Comparison of ENCODE assay signal across 27 cellular contexts in the genomic region with DNA sequence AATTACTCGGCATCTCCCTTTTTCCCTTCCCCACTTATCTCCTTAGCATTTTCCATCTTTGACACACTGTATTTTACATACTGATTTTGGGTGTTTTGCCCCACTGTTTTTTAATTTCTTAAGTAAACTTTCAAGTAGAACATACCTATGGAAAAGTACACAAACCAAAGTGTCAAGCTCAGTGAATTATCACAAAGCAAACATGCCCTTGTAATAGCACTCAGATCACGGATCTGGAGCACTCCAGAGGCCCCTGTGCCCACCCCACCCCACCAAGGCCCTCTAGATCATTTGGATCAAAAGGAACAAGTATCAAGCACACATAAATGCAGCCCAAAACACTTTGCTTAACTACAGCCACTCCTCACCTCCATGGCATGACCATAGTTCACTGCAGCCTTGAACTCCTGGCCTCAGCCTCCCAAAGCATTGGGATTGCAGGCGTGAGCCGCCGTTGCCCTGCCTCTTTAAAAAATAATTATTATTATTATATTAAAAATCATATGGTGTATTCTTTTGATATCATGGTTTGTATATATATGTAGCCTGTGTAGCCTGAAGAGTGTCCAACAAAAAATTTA. TPM values are rescaled to one million over a fixed set of nuclear protein-coding genes. Genes with fewer than 3 reads are reported as not detected.
"Had no signal": no experiment of that assay in that cellular context is flagged by ENCODE, and none has a peak within 500 bp of the region (broad histone marks: within the 10 kb centered on the region; RNA-seq: fewer than 3 reads in every experiment).

No MANE protein-coding gene starts in this region.

- H3K27me3 Mint-ChIP-seq: activated naive CD8-positive, alpha-beta T cell treated with anti-CD3 and anti-CD28 coated beads for 36 hours had no signal

- H3K4me3 ChIP-seq: cardiac muscle cell, dorsolateral prefrontal cortex, prostate gland, right atrium auricular region, skin epidermis had no signal

- H3K27me3 ChIP-seq: cardiac muscle cell, right atrium auricular region had no signal

- H3K27ac ChIP-seq: cardiac muscle cell, dorsolateral prefrontal cortex, epithelial cell of prostate, prostate gland, right atrium auricular region, skin epidermis had no signal

- DNase-seq: activated CD4-positive, alpha-beta T cell treated with anti-CD3 and anti-CD28 coated beads, Interleukin-2, amount 10 ng/mL, durations not matched to agents 24 days and 14 days; activated CD4-positive, CD25-positive, alpha-beta regulatory T cell; activated CD8-positive, alpha-beta T cell treated with anti-CD3 and anti-CD28 coated beads for 36 hours; activated naive CD4-positive, alpha-beta T cell; activated naive CD8-positive, alpha-beta T cell treated with anti-CD3 and anti-CD28 coated beads for 36 hours; activated T-cell treated with anti-CD3 and anti-CD28 coated beads, Interleukin-2, amount 50 U/mL, for 1 hour; amniotic stem cell; endodermal cell; foreskin fibroblast; kidney; stimulated activated CD4-positive, alpha-beta T cell treated with anti-CD3 and anti-CD28 coated beads, Interleukin-4, amount 100 ng/mL, for 1 hour; stimulated activated naive CD8-positive, alpha-beta T cell treated with anti-CD3 and anti-CD28 coated beads, Interleukin-15, amount 100 ng/mL, for 72 hours; T-cell; T-helper 9 cell had no signal

- H3K4me1 Mint-ChIP-seq: activated CD4-positive, alpha-beta T cell treated with anti-CD3 and anti-CD28 coated beads, Interleukin-2, amount 10 ng/mL, durations not matched to agents 24 days and 14 days; activated naive CD8-positive, alpha-beta T cell treated with anti-CD3 and anti-CD28 coated beads for 36 hours; stimulated activated naive CD8-positive, alpha-beta T cell treated with anti-CD3 and anti-CD28 coated beads, Interleukin-15, amount 100 ng/mL, for 72 hours; T-cell had no signal

- H3K36me3 ChIP-seq: cardiac muscle cell, prostate gland, right atrium auricular region had no signal

- H3K4me1 ChIP-seq: prostate gland had no signal

- FAIRE-seq: kidney had no signal

- H3K9me3 ChIP-seq: prostate gland, right atrium auricular region had no signal

- H3K4me3 Mint-ChIP-seq: activated CD4-positive, alpha-beta T cell treated with anti-CD3 and anti-CD28 coated beads, Interleukin-2, amount 10 ng/mL, durations not matched to agents 24 days and 14 days; activated CD8-positive, alpha-beta T cell treated with anti-CD3 and anti-CD28 coated beads for 36 hours; activated naive CD8-positive, alpha-beta T cell treated with anti-CD3 and anti-CD28 coated beads for 36 hours; activated T-helper 17 cell treated with anti-CD3 and anti-CD28 coated beads, Interleukin-2, amount 50 U/mL, for 72 hours; endodermal cell; neural crest cell; stimulated activated naive CD8-positive, alpha-beta T cell treated with anti-CD3 and anti-CD28 coated beads, Interleukin-15, amount 100 ng/mL, for 72 hours; T-cell had no signal

- H3K27ac Mint-ChIP-seq: activated CD4-positive, alpha-beta T cell treated with anti-CD3 and anti-CD28 coated beads, Interleukin-2, amount 10 ng/mL, durations not matched to agents 24 days and 14 days; activated CD8-positive, alpha-beta T cell treated with anti-CD3 and anti-CD28 coated beads for 36 hours; activated naive CD8-positive, alpha-beta T cell treated with anti-CD3 and anti-CD28 coated beads for 36 hours; activated T-helper 17 cell treated with anti-CD3 and anti-CD28 coated beads, Interleukin-2, amount 50 U/mL, for 72 hours; endodermal cell; stimulated activated naive CD8-positive, alpha-beta T cell treated with anti-CD3 and anti-CD28 coated beads, Interleukin-15, amount 100 ng/mL, for 72 hours; T-cell had no signal

- H3K9me3 Mint-ChIP-seq: activated CD4-positive, alpha-beta T cell treated with anti-CD3 and anti-CD28 coated beads, Interleukin-2, amount 10 ng/mL, durations not matched to agents 24 days and 14 days; activated CD8-positive, alpha-beta T cell treated with anti-CD3 and anti-CD28 coated beads for 36 hours; activated naive CD8-positive, alpha-beta T cell treated with anti-CD3 and anti-CD28 coated beads for 36 hours; activated T-helper 17 cell treated with anti-CD3 and anti-CD28 coated beads, Interleukin-2, amount 50 U/mL, for 72 hours; endodermal cell; stimulated activated naive CD8-positive, alpha-beta T cell treated with anti-CD3 and anti-CD28 coated beads, Interleukin-15, amount 100 ng/mL, for 72 hours; T-cell had no signal

- ATAC-seq: activated CD8-positive, alpha-beta T cell treated with anti-CD3 and anti-CD28 coated beads for 36 hours; activated T-helper 17 cell treated with anti-CD3 and anti-CD28 coated beads, Interleukin-2, amount 50 U/mL, for 72 hours; SK-N-SH treated with all-trans-retinoic acid at 6 μM for 48 hours; stimulated activated naive CD8-positive, alpha-beta T cell treated with anti-CD3 and anti-CD28 coated beads, Interleukin-15, amount 100 ng/mL, for 72 hours; T-cell had no signal

- H3K36me3 Mint-ChIP-seq: activated naive CD8-positive, alpha-beta T cell treated with anti-CD3 and anti-CD28 coated beads for 36 hours; T-cell had no signal

RNA-seq across cellular contexts. Expression of gene FER1L5, which starts 38.1 kb away (rescaled TPM):
- total RNA-seq: activated CD4-positive, alpha-beta T cell treated with anti-CD3 and anti-CD28 coated beads, Interleukin-2, amount 10 ng/mL, durations not matched to agents 24 days and 14 days; activated CD8-positive, alpha-beta T cell treated with anti-CD3 and anti-CD28 coated beads for 36 hours; activated naive CD8-positive, alpha-beta T cell treated with anti-CD3 and anti-CD28 coated beads for 36 hours; activated T-helper 17 cell treated with anti-CD3 and anti-CD28 coated beads, Interleukin-2, amount 50 U/mL, for 72 hours; glomerular endothelial cell; lower leg skin; myocyte; omental fat pad; right atrium auricular region; T-cell had no signal
